Comparison of ENCODE assay signal across 10 cellular contexts in genomic region chr11:96199563-96200025, GRCh38.
A peak's percentile ranks its signal among the peaks of the same experiment; 100 is the strongest.
DNase-seq lines count a peak whose midpoint lies in the region; TF ChIP-seq lines count a peak whose summit lies in the region.
"Had no signal": no experiment of that assay in that cellular context is flagged by ENCODE, and none has a peak within 500 bp of the region (broad histone marks: within the 10 kb centered on the region; RNA-seq: fewer than 3 reads in every experiment).

No MANE protein-coding gene starts in this region.

- no peak overlapping the region for H3K9ac ChIP-seq in mammary epithelial cell (ENCODE audit: insufficient read depth, low read length)
- peak overlapping the region; percentile 59 for H3K9ac ChIP-seq in adipocyte (ENCODE audit: low read length)

- POLR2A ChIA-PET in MCF 10A (lab: Yijun Ruan, JAX) = interaction anchor here (0.6 to 0.9 kb wide), 2 partner anchors 31 to 45 kb away, joined by 3 to 4 read pairs; no protein-coding TSS in a partner anchor

- H2AFZ ChIP-seq in mammary epithelial cell (ENCODE audit: low read depth, low read length) = no peak overlapping the region

- no peaks in the 10 kb centered on the region for H3K79me2 ChIP-seq in mammary epithelial cell (ENCODE audit: insufficient read depth, low read length)

- TF ChIP-seq CTCF in MCF 10A (IDR thresholded peaks at IDR 0.05; ENCODE audit: unreplicated experiment) = no peak
- TF ChIP-seq CTCF in mammary epithelial cell (conservative IDR thresholded peaks at IDR 0.05 in 1 of 2, IDR thresholded peaks at IDR 0.05 in 1 of 2; ENCODE audit: extremely low read depth in 1 of 2, insufficient read depth in 1 of 2, low read depth in 1 of 2, low read length in 2 of 2) = no peak
- TF ChIP-seq CTCF in tibial artery (IDR thresholded peaks at IDR 0.05) = no peak

- dilution Hi-C loops in mammary epithelial cell (cut with HindIII; ENCODE audit: low sequenced_read_pairs) = no loop called here

- peak; percentile 91 for DNase-seq in MCF 10A (ENCODE audit: unreplicated experiment)
- DNase-seq in mammary epithelial cell = no peak
- DNase-seq in adipocyte (ENCODE audit: low read depth) = peak; percentile 33
- DNase-seq in kidney tubule cell (ENCODE audit: low spot score) = peak; percentile 83
- no peak for DNase-seq in tibial artery
- DNase-seq in NCI-H1694 treated with DMSO at 0.1 percent for 48 hours (lab: John Stamatoyannopoulos, UW) = no peak
- no peak for DNase-seq in islet precursor cell
- DNase-seq in NCI-H1436 treated with DMSO at 0.1 percent for 48 hours (lab: John Stamatoyannopoulos, UW) = no peak

- peaks cover 23% of the 10 kb centered on the region for H3K4me1 Mint-ChIP-seq in MCF 10A (ENCODE audit: insufficient read depth, unreplicated experiment)

- 83% methylated on average over 10 of the region's 10 CpGs for WGBS in mammary epithelial cell (ENCODE audit: low coverage, missing lambda C conversion rate)

- no peaks in the 10 kb centered on the region for H3K27me3 Mint-ChIP-seq in MCF 10A (ENCODE audit: insufficient read depth, unreplicated experiment)

- H3K27me3 ChIP-seq in mammary epithelial cell (ENCODE audit: insufficient read depth, low read length) = no peaks in the 10 kb centered on the region
- no peaks in the 10 kb centered on the region for H3K27me3 ChIP-seq in adipocyte (replicated peaks; ENCODE audit: control insufficient read depth, insufficient read depth, low read length)
- H3K27me3 ChIP-seq in tibial artery = no peaks in the 10 kb centered on the region
- H3K27me3 ChIP-seq: cardiac muscle cell had no signal

- H3K9me3 Mint-ChIP-seq in MCF 10A (ENCODE audit: unreplicated experiment) = no peaks in the 10 kb centered on the region

- H3K9me3 ChIP-seq in mammary epithelial cell (replicated peaks; ENCODE audit: insufficient read depth, low read length) (no peaks in the 10 kb centered on the region), adipocyte (ENCODE audit: control insufficient read depth, low read length) (no peaks in the 10 kb centered on the region), tibial artery (no peaks in the 10 kb centered on the region)

- BruUV-seq in MCF 10A (replicated peaks; lab: Mats Ljungman, UMichigan) (no TSS peak), mammary epithelial cell (replicated peaks; lab: Mats Ljungman, UMichigan) (no TSS peak)

- no peak overlapping the region for H3K4me2 ChIP-seq in mammary epithelial cell (ENCODE audit: insufficient read depth, low read depth, low read length)

- H3K27ac ChIP-seq in mammary epithelial cell (ENCODE audit: insufficient read depth, low read depth, low read length) (no peak overlapping the region), tibial artery (peak overlapping the region; percentile 13 to 51)
- H3K27ac ChIP-seq: cardiac muscle cell had no signal

- H3K36me3 Mint-ChIP-seq in MCF 10A (ENCODE audit: insufficient read depth, unreplicated experiment) = no peaks in the 10 kb centered on the region

- H3K27ac Mint-ChIP-seq in MCF 10A (ENCODE audit: low read depth, unreplicated experiment) = peak overlapping the region; percentile 82

- no peaks in the 10 kb centered on the region for H4K20me1 ChIP-seq in mammary epithelial cell (ENCODE audit: insufficient read depth, low read length)

- in situ Hi-C loops in mammary epithelial cell (cut with MboI; ENCODE audit: low sequenced_read_pairs in 2 of 2) = no loop called here

- H3K36me3 ChIP-seq in mammary epithelial cell (ENCODE audit: insufficient read depth, low read length) (no peaks in the 10 kb centered on the region), adipocyte (ENCODE audit: control insufficient read depth, insufficient read depth, low read length, severe bottlenecking) (no peaks in the 10 kb centered on the region), tibial artery (no peaks in the 10 kb centered on the region)
- H3K36me3 ChIP-seq: cardiac muscle cell had no signal

- intact Hi-C loops in MCF 10A (cut with micrococcal nuclease) = no loop called here
- intact Hi-C loops in mammary epithelial cell (cut with micrococcal nuclease) = no loop called here
- intact Hi-C loops in tibial artery (cut with DNase I; ENCODE audit: low total_unique reads) = no loop called here

- H3K4me1 ChIP-seq in mammary epithelial cell (ENCODE audit: insufficient read depth, low read length) (peaks cover 6% of the 10 kb centered on the region), adipocyte (ENCODE audit: control insufficient read depth, insufficient read depth, low read length) (peaks cover 43% of the 10 kb centered on the region), tibial artery (peaks cover 0 to 59% (median 24%) of the 10 kb centered on the region in 4 donors)

- no peak overlapping the region for H3K4me3 Mint-ChIP-seq in MCF 10A (ENCODE audit: unreplicated experiment)
- H3K4me3 Mint-ChIP-seq: CD14-positive monocyte had no signal

- H3K4me3 ChIP-seq in mammary epithelial cell (replicated peaks in 1 of 3; ENCODE audit: insufficient read depth in 1 of 3, low read depth in 2 of 3, low read length in 3 of 3) (no peak overlapping the region), adipocyte (ENCODE audit: low read length) (peak overlapping the region; percentile 30), tibial artery (no peak overlapping the region)
- H3K4me3 ChIP-seq: cardiac muscle cell had no signal

- CTCF ChIA-PET in MCF 10A (lab: Yijun Ruan, JAX) (no interaction called here), mammary epithelial cell (lab: Charles Lee; ENCODE audit: low non-redundant PET) (no interaction called here)

Comparison
In these comparisons a context has a peak if more than half of its experiments do, and no peak if none do; other contexts are left out.
1. DNase-seq: peak in MCF 10A (single experiment), adipocyte (single experiment) and kidney tubule cell (single experiment); none in mammary epithelial cell (single experiment), tibial artery (0 of 2), NCI-H1694 treated with DMSO at 0.1 percent for 48 hours (single experiment), islet precursor cell (single experiment) and NCI-H1436 treated with DMSO at 0.1 percent for 48 hours (single experiment).